ENCODE assay signal across 8 cellular contexts in genomic region chr16:10945065-10945787, GRCh38. TPM values are rescaled to one million over a fixed set of nuclear protein-coding genes. Genes with fewer than 3 reads are reported as not detected.
A peak's percentile ranks its signal among the peaks of the same experiment; 100 is the strongest.
DNase-seq lines count a peak whose midpoint lies in the region; ATAC-seq and TF ChIP-seq lines count a peak whose summit lies in the region.

No MANE protein-coding gene starts in this region.

- H3K27me3 Mint-ChIP-seq in central memory CD8-positive, alpha-beta T cell: no peaks in the 10 kb centered on the region

- POLR2A ChIA-PET in AG04449 (lab: Yijun Ruan, JAX): no interaction called here

- no peak overlapping the region for H3K9ac ChIP-seq in HUES6 (ENCODE audit: low read length)

- no peaks in the 10 kb centered on the region for H3K9me3 ChIP-seq in HUES6 (ENCODE audit: control insufficient read depth, insufficient read depth, low read depth, low read length)
- no peaks in the 10 kb centered on the region for H3K9me3 ChIP-seq in muscle layer of duodenum (ENCODE audit: control insufficient read depth in 1 of 2, low read length in 2 of 2)

- peak overlapping the region; percentile 86 for H3K27ac Mint-ChIP-seq in central memory CD8-positive, alpha-beta T cell (ENCODE audit: low read depth)

- no peak for TF ChIP-seq CTCF in AG04449 (IDR thresholded peaks at IDR 0.05; ENCODE audit: insufficient read depth, low read length, missing control alignments)

- H3K4me3 ChIP-seq in AG04449 (ENCODE audit: low read depth, low read length): peak overlapping the region; percentile 86
- H3K4me3 ChIP-seq in HUES6 (ENCODE audit: low read depth, low read length): peak overlapping the region; percentile 91
- peak overlapping the region; percentile 81 to 90 for H3K4me3 ChIP-seq in muscle layer of duodenum (ENCODE audit: low read depth in 1 of 2, low read length in 2 of 2)

- H3K9me3 Mint-ChIP-seq in central memory CD8-positive, alpha-beta T cell: no peaks in the 10 kb centered on the region

- H3K4me3 Mint-ChIP-seq in central memory CD8-positive, alpha-beta T cell: peak overlapping the region; percentile 90

- H3K27ac ChIP-seq in HUES6 (ENCODE audit: low read depth, low read length): no peak overlapping the region
- no peak overlapping the region for H3K27ac ChIP-seq in muscle layer of duodenum (ENCODE audit: low read length)

- CTCF ChIA-PET in AG04449 (lab: Yijun Ruan, JAX): interaction anchor here (1.6 to 14.5 kb wide), 4 partner anchors 9 to 312 kb away, joined by 3 to 215 read pairs (median 14); no protein-coding TSS in a partner anchor

- H3K4me1 Mint-ChIP-seq in central memory CD8-positive, alpha-beta T cell: peaks cover 68% of the 10 kb centered on the region

- H3K4me1 ChIP-seq in HUES6 (ENCODE audit: control insufficient read depth, insufficient read depth, low read length) (peaks cover 65% of the 10 kb centered on the region), muscle layer of duodenum (ENCODE audit: control insufficient read depth in 1 of 2, insufficient read depth in 2 of 2, low read length in 2 of 2) (peaks cover 11 to 41% of the 10 kb centered on the region in 2 donors)

- no peak for DNase-seq in AG04449 (ENCODE audit: low read depth, low spot score)
- no peak for DNase-seq in central memory CD8-positive, alpha-beta T cell (ENCODE audit: low spot score in 2 of 2)
- DNase-seq in left colon: no peak
- no peak for DNase-seq in NCI-H1092 treated with DMSO at 0.1 percent for 48 hours (lab: John Stamatoyannopoulos, UW)
- DNase-seq in NCI-H187 (lab: John Stamatoyannopoulos, UW): no peak

- no peak for ATAC-seq in central memory CD8-positive, alpha-beta T cell (replicated peaks; ENCODE audit: extremely low read depth, poor library complexity, severe bottlenecking)
- ATAC-seq in left colon: no peak
- ATAC-seq in HG02623 (IDR thresholded peaks at IDR 0.05; ENCODE audit: unreplicated experiment): no peak

- peaks cover 7% of the 10 kb centered on the region for H3K36me3 Mint-ChIP-seq in central memory CD8-positive, alpha-beta T cell (ENCODE audit: insufficient read depth)

- intact Hi-C loops in left colon (cut with DNase I, micrococcal nuclease): no loop called here

- H3K36me3 ChIP-seq in HUES6 (ENCODE audit: control insufficient read depth, insufficient read depth, low read length): no peaks in the 10 kb centered on the region
- H3K36me3 ChIP-seq in muscle layer of duodenum (ENCODE audit: control insufficient read depth in 1 of 2, insufficient read depth in 2 of 2, low read length in 2 of 2): no peaks in the 10 kb centered on the region

- H3K27me3 ChIP-seq in HUES6 (ENCODE audit: control insufficient read depth, insufficient read depth, low read length) (no peaks in the 10 kb centered on the region; the same call in 1 of the 2 replicates), muscle layer of duodenum (ENCODE audit: low read depth, low read length) (no peaks in the 10 kb centered on the region)

RNA-seq across cellular contexts. Expression of gene CLEC16A, which starts 0.9 kb away (rescaled TPM):
- 10 to 100 TPM; 27.3 to 41.6 TPM for total RNA-seq in left colon

RNA-seq across cellular contexts. Expression of gene DEXI, which starts 3.0 kb away (rescaled TPM):
- total RNA-seq in left colon: 10 to 100 TPM; 22.9 to 24.6 TPM
